24 cellular contexts compared by ENCODE assay signal in the genomic region with DNA sequence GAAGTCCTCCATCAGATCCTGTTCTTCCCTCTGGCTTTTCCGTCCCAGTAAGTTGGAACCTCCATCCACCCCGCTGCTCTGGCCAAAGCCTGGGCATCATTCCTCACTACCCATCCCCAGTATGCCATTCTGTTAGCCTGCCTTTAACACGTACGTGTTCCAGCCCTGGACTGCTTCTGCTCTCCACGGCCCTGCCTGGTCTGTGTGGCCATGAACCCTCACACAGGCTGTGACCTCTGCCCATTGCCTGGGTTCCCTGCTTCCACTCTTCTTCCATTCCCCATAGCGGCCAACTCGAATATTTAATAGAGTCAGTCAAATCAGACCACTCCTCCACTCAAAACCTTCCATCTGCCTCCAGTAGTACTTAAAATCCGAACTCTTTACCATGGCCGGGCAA.
"Had no signal": no experiment of that assay in that cellular context is flagged by ENCODE, and none has a peak within 500 bp of the region (broad histone marks: within the 10 kb centered on the region; RNA-seq: fewer than 3 reads in every experiment).

No MANE protein-coding gene starts in this region.

- H3K4me1 ChIP-seq: tibial artery had no signal

- H3K27me3 ChIP-seq: esophagus squamous epithelium, left lung, ovary, spleen, stomach, tibial artery had no signal

- H3K4me3 Mint-ChIP-seq: mesothelial cell of epicardium, nephron, type B pancreatic cell had no signal

- ATAC-seq: left lung, mucosa of descending colon, right cardiac atrium had no signal

- H3K9me3 ChIP-seq: esophagus squamous epithelium, left lung, mucosa of descending colon, ovary, psoas muscle, spleen, stomach, tibial artery had no signal

- DNase-seq: dermis blood vessel endothelial cell; effector memory CD4-positive, alpha-beta T cell; esophagus squamous epithelium; foreskin melanocyte; kidney; left lung; mesenchymal stem cell; mucosa of descending colon; naive B cell; occipital lobe; ovary; posterior cingulate gyrus; psoas muscle; right cardiac atrium; spleen; stimulated activated CD4-positive, alpha-beta T cell treated with anti-CD3 and anti-CD28 coated beads, Interleukin-2, amount 100 ng/mL, for 48 hours; stimulated activated naive CD4-positive, alpha-beta T cell treated with Interleukin-2 at 50 U/mL for 16 hours; stomach; tibial artery had no signal

- H3K9me3 Mint-ChIP-seq: mesothelial cell of epicardium, nephron, type B pancreatic cell had no signal

- H3K27ac ChIP-seq: coronary artery, esophagus squamous epithelium, ovary, psoas muscle, skin epidermis, stomach, tibial artery had no signal

- H3K27ac Mint-ChIP-seq: mesothelial cell of epicardium, nephron, type B pancreatic cell had no signal

- H3K36me3 ChIP-seq: ovary had no signal

- H3K4me1 Mint-ChIP-seq: mesothelial cell of epicardium had no signal

- H3K27me3 Mint-ChIP-seq: naive B cell, type B pancreatic cell had no signal

- H3K4me3 ChIP-seq: coronary artery, esophagus squamous epithelium, left lung, mucosa of descending colon, ovary, psoas muscle, skin epidermis, spleen, stomach, tibial artery had no signal
